In the genomic region with DNA sequence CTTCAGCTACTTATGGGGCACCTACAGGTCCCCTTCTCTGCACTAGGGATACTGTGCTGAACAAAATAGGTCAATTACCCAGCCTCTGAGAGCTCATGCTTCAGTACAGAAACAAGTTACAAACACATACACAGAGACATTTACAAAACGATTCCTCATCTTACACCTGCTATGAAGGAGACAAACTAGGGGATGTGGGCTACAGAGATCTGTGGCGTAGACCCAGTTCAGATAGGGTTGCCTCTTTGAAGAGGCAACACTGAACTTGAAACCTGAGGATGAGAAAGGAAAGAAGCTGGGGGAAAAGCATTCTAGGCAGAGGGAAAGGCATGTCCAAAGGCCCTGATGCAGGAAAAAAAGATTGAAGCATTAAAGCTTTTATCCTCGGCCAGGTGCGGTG, we compare ENCODE assay signal across 10 cellular contexts. TPM values are rescaled to one million over a fixed set of nuclear protein-coding genes. Genes with fewer than 3 reads are reported as not detected.
DNase-seq lines count a peak whose midpoint lies in the region; ATAC-seq and TF ChIP-seq lines count a peak whose summit lies in the region.
"Had no signal": no experiment of that assay in that cellular context is flagged by ENCODE, and none has a peak within 500 bp of the region (broad histone marks: within the 10 kb centered on the region; RNA-seq: fewer than 3 reads in every experiment).

No MANE protein-coding gene starts in this region.

- peaks cover 35% of the 10 kb centered on the region for H4K20me1 ChIP-seq in OCI-LY3 (ENCODE audit: insufficient read depth, low read length)

- H3K27me3 ChIP-seq in OCI-LY3 (ENCODE audit: low read depth, low read length), result no peaks in the 10 kb centered on the region
- peaks cover 0 to 22% (median 0%) of the 10 kb centered on the region in 7 donors for H3K27me3 ChIP-seq in spleen (replicated peaks in 1 of 7)
- H3K27me3 ChIP-seq in MG63, result no peaks in the 10 kb centered on the region

- peaks cover 83% of the 10 kb centered on the region for H3K36me3 Mint-ChIP-seq in activated CD4-positive, alpha-beta T cell treated with anti-CD3 and anti-CD28 coated beads, Interleukin-2, amount 10 ng/mL, durations not matched to agents 7 days and 5 days (ENCODE audit: low read depth)
- H3K36me3 Mint-ChIP-seq in activated naive CD8-positive, alpha-beta T cell treated with anti-CD3 and anti-CD28 coated beads, Interleukin-2, amount 50 U/mL, for 24 hours (ENCODE audit: low read depth), result peaks cover 92% of the 10 kb centered on the region

- DNase-seq in activated CD4-positive, alpha-beta T cell treated with anti-CD3 and anti-CD28 coated beads, Interleukin-2, amount 10 ng/mL, durations not matched to agents 7 days and 5 days, result peak; percentile 33
- no peak for DNase-seq in activated CD4-positive, alpha-beta T cell treated with anti-CD3 and anti-CD28 coated beads, Interleukin-2, amount 50 U/mL, for 1 hour
- DNase-seq in activated naive CD8-positive, alpha-beta T cell treated with anti-CD3 and anti-CD28 coated beads, Interleukin-2, amount 50 U/mL, for 24 hours, result no peak
- DNase-seq in spleen (no peak), NCI-H774 (lab: John Stamatoyannopoulos, UW) (no peak), MG63 (no peak)
- no peak for DNase-seq in effector CD8-positive, alpha-beta T cell (lab: John Stamatoyannopoulos, UW)

- no peak for TF ChIP-seq POLR2A in spleen (IDR thresholded peaks at IDR 0.05)

- H3K4me1 Mint-ChIP-seq in activated CD4-positive, alpha-beta T cell treated with anti-CD3 and anti-CD28 coated beads, Interleukin-2, amount 10 ng/mL, durations not matched to agents 7 days and 5 days, result peaks cover 70% of the 10 kb centered on the region
- peaks cover 70% of the 10 kb centered on the region for H3K4me1 Mint-ChIP-seq in activated naive CD8-positive, alpha-beta T cell treated with anti-CD3 and anti-CD28 coated beads, Interleukin-2, amount 50 U/mL, for 24 hours

- TF ChIP-seq CTCF in OCI-LY3 (IDR thresholded peaks at IDR 0.05; ENCODE audit: low read depth, low read length) (no peak), spleen (IDR thresholded peaks at IDR 0.05 in 8 of 11, conservative IDR thresholded peaks at IDR 0.05 in 3 of 11) (no peak)

- peak overlapping the region; percentile 98 for H3K4me3 Mint-ChIP-seq in activated CD4-positive, alpha-beta T cell treated with anti-CD3 and anti-CD28 coated beads, Interleukin-2, amount 10 ng/mL, durations not matched to agents 7 days and 5 days
- peak overlapping the region; percentile 100 for H3K4me3 Mint-ChIP-seq in activated naive CD8-positive, alpha-beta T cell treated with anti-CD3 and anti-CD28 coated beads, Interleukin-2, amount 50 U/mL, for 24 hours

- peak overlapping the region; percentile 100 for H3K4me2 ChIP-seq in OCI-LY3 (ENCODE audit: low read length)

- H3K9me3 Mint-ChIP-seq in activated CD4-positive, alpha-beta T cell treated with anti-CD3 and anti-CD28 coated beads, Interleukin-2, amount 10 ng/mL, durations not matched to agents 7 days and 5 days, result peaks cover 7% of the 10 kb centered on the region
- peaks cover 6% of the 10 kb centered on the region for H3K9me3 Mint-ChIP-seq in activated naive CD8-positive, alpha-beta T cell treated with anti-CD3 and anti-CD28 coated beads, Interleukin-2, amount 50 U/mL, for 24 hours

- H3K27ac ChIP-seq in OCI-LY3 (ENCODE audit: low read length) (peak overlapping the region; percentile 98), spleen (peak overlapping the region in 5 of 8 donors; percentile 36 to 91 (median 60))
- H3K27ac ChIP-seq: suprapubic skin had no signal

- H3K36me3 ChIP-seq in OCI-LY3 (replicated peaks; ENCODE audit: low read depth, low read length) (peaks cover 76% of the 10 kb centered on the region), spleen (no peaks in the 10 kb centered on the region), MG63 (no peaks in the 10 kb centered on the region)
- H3K36me3 ChIP-seq: suprapubic skin had no signal

- H3K9ac ChIP-seq in OCI-LY3 (ENCODE audit: low read length), result peak overlapping the region; percentile 100

- WGBS in spleen, 5 donors, result 74 to 81% (median 79%) methylated on average over 4 of the region's 4 CpGs

- H3K4me3 ChIP-seq in OCI-LY3 (ENCODE audit: low read length) (peak overlapping the region; percentile 96), spleen (no peak overlapping the region), MG63 (no peak overlapping the region)
- H3K4me3 ChIP-seq: suprapubic skin had no signal

- H3K27ac Mint-ChIP-seq in activated CD4-positive, alpha-beta T cell treated with anti-CD3 and anti-CD28 coated beads, Interleukin-2, amount 10 ng/mL, durations not matched to agents 7 days and 5 days, result peak overlapping the region; percentile 71
- H3K27ac Mint-ChIP-seq in activated naive CD8-positive, alpha-beta T cell treated with anti-CD3 and anti-CD28 coated beads, Interleukin-2, amount 50 U/mL, for 24 hours, result peak overlapping the region; percentile 98

- H3K9me3 ChIP-seq in OCI-LY3 (ENCODE audit: insufficient read depth, low read length) (peaks cover 12% of the 10 kb centered on the region; the same call in 1 of the 2 replicates), spleen (no peaks in the 10 kb centered on the region), MG63 (peaks cover 7% of the 10 kb centered on the region)
- H3K9me3 ChIP-seq: suprapubic skin had no signal

- ATAC-seq in activated naive CD8-positive, alpha-beta T cell treated with anti-CD3 and anti-CD28 coated beads, Interleukin-2, amount 50 U/mL, for 24 hours, result no peak

- peaks cover 75% of the 10 kb centered on the region for H3K4me1 ChIP-seq in OCI-LY3 (ENCODE audit: low read length)
- H3K4me1 ChIP-seq in spleen, result peaks cover 20 to 97% (median 69%) of the 10 kb centered on the region in 6 donors

- H3K79me2 ChIP-seq in OCI-LY3 (ENCODE audit: low read length), result peaks cover 100% of the 10 kb centered on the region

- intact Hi-C loops in spleen (cut with DNase I; ENCODE audit: low total_unique reads), result no loop called here

- no peak overlapping the region for H2AFZ ChIP-seq in OCI-LY3 (ENCODE audit: low read depth, low read length)

- no peaks in the 10 kb centered on the region for H3K27me3 Mint-ChIP-seq in activated CD4-positive, alpha-beta T cell treated with anti-CD3 and anti-CD28 coated beads, Interleukin-2, amount 10 ng/mL, durations not matched to agents 7 days and 5 days
- no peaks in the 10 kb centered on the region for H3K27me3 Mint-ChIP-seq in activated naive CD8-positive, alpha-beta T cell treated with anti-CD3 and anti-CD28 coated beads, Interleukin-2, amount 50 U/mL, for 24 hours

- POLR2A ChIA-PET in activated CD4-positive, alpha-beta T cell treated with anti-CD3 and anti-CD28 coated beads, Interleukin-2, amount 10 ng/mL, durations not matched to agents 7 days and 5 days (lab: Charles Lee), result interaction anchor here (1.0 to 1.3 kb wide), 2 partner anchors 20 to 172 kb away, joined by 3 to 6 read pairs; no protein-coding TSS in a partner anchor

- CTCF ChIA-PET in activated CD4-positive, alpha-beta T cell treated with anti-CD3 and anti-CD28 coated beads, Interleukin-2, amount 10 ng/mL, durations not matched to agents 7 days and 5 days (lab: Charles Lee), result interaction anchor here (0.8 to 4.2 kb wide), 9 partner anchors 12 to 173 kb away, joined by 3 to 14 read pairs (median 4); no protein-coding TSS in a partner anchor

RNA-seq across cellular contexts. Expression of a gene that starts 5.2 kb away (rescaled TPM):
- total RNA-seq in activated CD4-positive, alpha-beta T cell treated with anti-CD3 and anti-CD28 coated beads, Interleukin-2, amount 10 ng/mL, durations not matched to agents 7 days and 5 days, result 10 to 100 TPM; 44.4 to 45.6 TPM
- total RNA-seq in spleen, result 10 to 100 TPM in 6 of 7 donors, 1 to 10 TPM in 1; 8.7 to 19.7 (median 13.0) TPM
- 1 to 10 TPM; 2.7 to 6.0 (median 3.3) TPM for polyA plus RNA-seq in spleen
- total RNA-seq in MG63 (2014; rRNA removed; shearing (Covaris generic); ENCODE audit: low replicate concordance), result 0.33 and 0.44 TPM in 2 replicates
- total RNA-seq: G401 had no signal
